Comparison of ENCODE assay signal across 8 cellular contexts in genomic region chr9:131657890-131658752, GRCh38.
A peak's percentile ranks its signal among the peaks of the same experiment; 100 is the strongest.
DNase-seq lines count a peak whose midpoint lies in the region; ATAC-seq and TF ChIP-seq lines count a peak whose summit lies in the region.

No MANE protein-coding gene starts in this region.

- peak overlapping the region in 1 of 2 donors; percentile 45 for H3K9ac ChIP-seq in duodenal mucosa (ENCODE audit: low read depth in 1 of 2, low read length in 2 of 2)
- no peak overlapping the region for H3K9ac ChIP-seq in trophoblast cell (ENCODE audit: low read length)

- no peak overlapping the region for H3K14ac ChIP-seq in trophoblast cell (ENCODE audit: low read length)

- no peak overlapping the region for H2AFZ ChIP-seq in trophoblast cell (ENCODE audit: insufficient read depth, low read length, poor library complexity)

- no peak overlapping the region for H4K12ac ChIP-seq in trophoblast cell (ENCODE audit: low read depth, low read length)

- no peaks in the 10 kb centered on the region for H3K27me3 ChIP-seq in RWPE2 (ENCODE audit: insufficient read depth, poor library complexity, severe bottlenecking)
- no peaks in the 10 kb centered on the region for H3K27me3 ChIP-seq in duodenal mucosa (ENCODE audit: control insufficient read depth in 1 of 2, insufficient read depth in 2 of 2, low read length in 2 of 2)
- H3K27me3 ChIP-seq in trophoblast cell (ENCODE audit: insufficient read depth, low read length), result no peaks in the 10 kb centered on the region

- H2BK5ac ChIP-seq in trophoblast cell (ENCODE audit: low read depth, low read length, poor library complexity), result no peak overlapping the region

- no peak overlapping the region for H3K4me3 ChIP-seq in RWPE2 (ENCODE audit: severe bottlenecking)
- no peak overlapping the region for H3K4me3 ChIP-seq in duodenal mucosa (ENCODE audit: low read depth in 1 of 2, low read length in 2 of 2)
- H3K4me3 ChIP-seq in trophoblast cell (ENCODE audit: low read depth, low read length), result no peak overlapping the region

- no peak overlapping the region for H2BK120ac ChIP-seq in trophoblast cell (ENCODE audit: insufficient read depth, low read length, poor library complexity)

- H3K79me2 ChIP-seq in trophoblast cell (ENCODE audit: control insufficient read depth, insufficient read depth, low read length, poor library complexity), result peaks cover 8% of the 10 kb centered on the region

- no peak for TF ChIP-seq CTCF in RWPE2 (IDR thresholded peaks at IDR 0.05; ENCODE audit: poor library complexity, severe bottlenecking)

- peak; percentile 97 for ATAC-seq in RWPE2 (ENCODE audit: low read depth)

- H4K8ac ChIP-seq in trophoblast cell (ENCODE audit: low read depth, low read length), result no peak overlapping the region

- H3K36me3 ChIP-seq in RWPE2 (ENCODE audit: low read depth), result no peaks in the 10 kb centered on the region
- no peaks in the 10 kb centered on the region for H3K36me3 ChIP-seq in duodenal mucosa (ENCODE audit: control insufficient read depth in 1 of 2, insufficient read depth in 2 of 2, low read length in 2 of 2)
- peaks cover 0 to 2% of the 10 kb centered on the region in 2 experiments for H3K36me3 ChIP-seq in trophoblast cell (ENCODE audit: control insufficient read depth in 1 of 2, insufficient read depth in 2 of 2, low read length in 2 of 2)

- no peak overlapping the region for H4K91ac ChIP-seq in trophoblast cell (ENCODE audit: low read depth, low read length)

- H3K4me1 ChIP-seq in RWPE2 (ENCODE audit: insufficient read depth, poor library complexity, severe bottlenecking) (peaks cover 19% of the 10 kb centered on the region), duodenal mucosa (ENCODE audit: control insufficient read depth in 1 of 2, insufficient read depth in 2 of 2, low read length in 2 of 2) (peaks cover 48 to 51% of the 10 kb centered on the region in 2 donors), trophoblast cell (ENCODE audit: control insufficient read depth in 1 of 2, insufficient read depth in 2 of 2, low read length in 2 of 2) (peaks cover 9 to 23% of the 10 kb centered on the region in 2 experiments)

- H3K4me2 ChIP-seq in trophoblast cell (ENCODE audit: low read length), result no peak overlapping the region

- H3K27ac ChIP-seq in RWPE2 (ENCODE audit: poor library complexity, severe bottlenecking) (peak overlapping the region; percentile 83), duodenal mucosa (ENCODE audit: low read depth, low read length) (peak overlapping the region; percentile 11), trophoblast cell (ENCODE audit: low read depth, low read length) (no peak overlapping the region)

- no peaks in the 10 kb centered on the region for H3K9me3 ChIP-seq in RWPE2 (ENCODE audit: severe bottlenecking)
- no peaks in the 10 kb centered on the region for H3K9me3 ChIP-seq in duodenal mucosa (ENCODE audit: control insufficient read depth in 1 of 2, low read length in 2 of 2)
- H3K9me3 ChIP-seq in trophoblast cell (ENCODE audit: insufficient read depth, low read depth, low read length), result no peaks in the 10 kb centered on the region

- H3K23ac ChIP-seq in trophoblast cell (ENCODE audit: low read length), result no peak overlapping the region

- H3K79me1 ChIP-seq in trophoblast cell (ENCODE audit: low read length), result no peaks in the 10 kb centered on the region

- no peak overlapping the region for H2AK5ac ChIP-seq in trophoblast cell (ENCODE audit: low read length)

- no peak overlapping the region for H3K18ac ChIP-seq in trophoblast cell (ENCODE audit: low read length)

- peak overlapping the region; percentile 58 for H3K4ac ChIP-seq in trophoblast cell (ENCODE audit: low read depth, low read length)

- WGBS in trophoblast cell (ENCODE audit: extremely low coverage, insufficient coverage, insufficient read length), result no CpG with 5 or more reads among the region's 10 CpGs

- H2BK12ac ChIP-seq in trophoblast cell (ENCODE audit: low read length), result no peak overlapping the region

- DNase-seq in ELR (ENCODE audit: low read depth) (peak; percentile 95), RWPE2 (ENCODE audit: low spot score) (no peak), trophoblast cell (peak in 1 of 2 donors; percentile 63), SK-N-DZ (ENCODE audit: low spot score) (no peak), NCI-H1092 (lab: John Stamatoyannopoulos, UW) (no peak), HuH-7.5 (ENCODE audit: low spot score) (no peak), UCSD-AML1 (lab: John Stamatoyannopoulos, UW; ENCODE audit: unreplicated experiment) (no peak)
